Comparison of ENCODE assay signal across 8 cellular contexts in the genomic region with DNA sequence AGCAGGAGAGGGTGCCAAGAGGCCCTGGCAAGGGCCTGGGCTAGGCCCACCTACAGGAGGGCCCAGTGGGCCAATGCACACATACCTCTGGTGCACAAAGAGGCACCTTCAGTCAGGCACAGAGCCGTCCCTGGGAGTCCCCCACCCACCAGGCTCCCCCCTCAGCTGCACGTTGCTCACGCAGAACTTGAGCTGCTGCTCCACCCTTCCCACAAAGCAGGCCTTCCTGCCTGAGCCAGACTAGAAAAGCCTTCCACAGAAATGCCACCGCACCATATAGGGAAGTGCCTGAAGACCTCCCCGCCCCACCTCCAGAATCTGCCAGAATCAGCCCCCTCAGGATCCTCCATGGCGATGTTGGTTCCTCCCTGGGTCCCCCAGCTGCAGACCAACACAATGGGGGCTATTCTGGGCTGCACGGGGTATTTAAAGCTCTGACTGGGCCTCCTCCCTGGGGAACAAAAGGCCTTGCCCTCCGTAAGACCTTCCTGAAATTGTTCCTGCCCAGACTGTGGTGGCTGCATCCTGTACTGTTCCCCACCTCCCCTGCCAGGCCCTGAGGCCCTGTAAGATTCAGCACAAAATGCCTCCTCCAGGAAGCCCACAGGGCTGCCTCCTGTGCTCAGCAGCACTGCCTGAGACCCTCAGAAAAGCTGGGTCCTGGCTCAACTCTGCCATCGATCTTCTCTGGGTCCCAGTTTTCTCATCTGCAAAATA. TPM values are rescaled to one million over a fixed set of nuclear protein-coding genes. Genes with fewer than 3 reads are reported as not detected.
DNase-seq lines count a peak whose midpoint lies in the region; ATAC-seq and TF ChIP-seq lines count a peak whose summit lies in the region.

No MANE protein-coding gene starts in this region.

- H4K91ac ChIP-seq in neuronal stem cell (ENCODE audit: low read depth, low read length, poor library complexity) = no peak overlapping the region

- TF ChIP-seq CTCF in endothelial cell (IDR thresholded peaks at IDR 0.05; ENCODE audit: unreplicated experiment) (no peak), vagina (IDR thresholded peaks at IDR 0.05) (no peak)

- peaks cover 85% of the 10 kb centered on the region for H3K4me1 Mint-ChIP-seq in endothelial cell (ENCODE audit: unreplicated experiment)

- intact Hi-C loops in vagina (cut with DNase I) = no loop called here

- TF ChIP-seq POLR2A in vagina (IDR thresholded peaks at IDR 0.05) = no peak

- DNase-seq in EH (ENCODE audit: low read depth) (peak; percentile 83), SKM-1 treated with dmso at 0.1 percent for 144 hours (lab: John Stamatoyannopoulos, UW; ENCODE audit: unreplicated experiment) (peak; percentile 68), endothelial cell (ENCODE audit: low spot score) (peak; percentile 66), neuronal stem cell (ENCODE audit: low spot score) (peak; percentile 47), vagina (ENCODE audit: extremely low spot score in 2 of 2) (no peak), HPDE6-E6E7 (ENCODE audit: extremely low spot score) (no peak)

- no peak overlapping the region for H2BK120ac ChIP-seq in neuronal stem cell (ENCODE audit: low read depth, low read length)

- H3K4me3 Mint-ChIP-seq in endothelial cell (ENCODE audit: unreplicated experiment) = peak overlapping the region; percentile 79

- H3K14ac ChIP-seq in neuronal stem cell (ENCODE audit: low read length) = no peak overlapping the region

- H2BK5ac ChIP-seq in neuronal stem cell (ENCODE audit: low read length) = peak overlapping the region; percentile 44

- H3K4me3 ChIP-seq in neuronal stem cell (ENCODE audit: low read length in 2 of 2) (no peak overlapping the region), vagina (no peak overlapping the region)

- peak overlapping the region; percentile 94 for H3K27ac Mint-ChIP-seq in endothelial cell (ENCODE audit: unreplicated experiment)

- no peak overlapping the region for H3K23ac ChIP-seq in neuronal stem cell (ENCODE audit: low read depth, low read length, poor library complexity)

- H3K79me1 ChIP-seq in neuronal stem cell (ENCODE audit: low read depth, low read length) = peaks cover 3% of the 10 kb centered on the region

- no CpG with 5 or more reads among the region's 9 CpGs for WGBS in neuronal stem cell (ENCODE audit: extremely low coverage in 2 of 2, insufficient read length in 2 of 2, insufficient replicate concordance in 1 of 2), 2 donors

- H2BK12ac ChIP-seq in neuronal stem cell (ENCODE audit: low read length) = no peak overlapping the region

- H3K36me3 ChIP-seq in neuronal stem cell (replicated peaks in 1 of 2; ENCODE audit: control insufficient read depth in 2 of 2, insufficient read depth in 2 of 2, low read length in 2 of 2) (no peaks in the 10 kb centered on the region), vagina (no peaks in the 10 kb centered on the region)

- H3K4ac ChIP-seq in neuronal stem cell (ENCODE audit: low read length) = no peak overlapping the region

- peak overlapping the region; percentile 34 for H2AFZ ChIP-seq in neuronal stem cell (ENCODE audit: low read length)

- no peak overlapping the region for H4K8ac ChIP-seq in neuronal stem cell (ENCODE audit: low read depth, low read length)

- ATAC-seq in HG03521 (IDR thresholded peaks at IDR 0.05; ENCODE audit: unreplicated experiment) (no peak), GM19351 (IDR thresholded peaks at IDR 0.05; ENCODE audit: unreplicated experiment) (no peak)

- H3K18ac ChIP-seq in neuronal stem cell (ENCODE audit: low read length) = peak overlapping the region; percentile 82

- H3K9ac ChIP-seq in neuronal stem cell (ENCODE audit: low read depth, low read length, poor library complexity) = no peak overlapping the region

- peaks cover 22 to 38% of the 10 kb centered on the region in 2 donors for H3K4me1 ChIP-seq in neuronal stem cell (ENCODE audit: control insufficient read depth in 2 of 2, insufficient read depth in 1 of 2, low read depth in 1 of 2, low read length in 2 of 2)
- peaks cover 100% of the 10 kb centered on the region for H3K4me1 ChIP-seq in vagina

- peak overlapping the region; percentile 43 for H2AK5ac ChIP-seq in neuronal stem cell (ENCODE audit: low read depth, low read length)

- no peaks in the 10 kb centered on the region for H3K9me3 ChIP-seq in neuronal stem cell (replicated peaks in 1 of 2; ENCODE audit: control insufficient read depth in 2 of 2, insufficient read depth in 1 of 2, low read depth in 1 of 2, low read length in 2 of 2)
- H3K9me3 ChIP-seq in vagina = no peaks in the 10 kb centered on the region

- no peak overlapping the region for H3K4me2 ChIP-seq in neuronal stem cell (ENCODE audit: insufficient read depth, low read length, poor library complexity, severe bottlenecking)

- peak overlapping the region; percentile 18 for H2BK15ac ChIP-seq in neuronal stem cell (ENCODE audit: low read length)

- H3K27me3 ChIP-seq in neuronal stem cell (ENCODE audit: control insufficient read depth in 3 of 3, insufficient read depth in 3 of 3, low read depth in 1 of 3, low read length in 3 of 3) (no peaks in the 10 kb centered on the region), vagina (no peaks in the 10 kb centered on the region)

- H3K36me3 Mint-ChIP-seq in endothelial cell (ENCODE audit: low read depth, unreplicated experiment) = peaks cover 24% of the 10 kb centered on the region

- H3K27ac ChIP-seq in neuronal stem cell (replicated peaks; ENCODE audit: low read length) (peak overlapping the region; percentile 72), vagina (peak overlapping the region; percentile 82)

- H3K9me3 Mint-ChIP-seq in endothelial cell (ENCODE audit: unreplicated experiment) = no peaks in the 10 kb centered on the region

- peaks cover 11% of the 10 kb centered on the region for H3K27me3 Mint-ChIP-seq in endothelial cell (ENCODE audit: unreplicated experiment)

RNA-seq across cellular contexts. Expression of gene HSPG2, which starts 27.2 kb away (rescaled TPM):
- 1,732 TPM for total RNA-seq in endothelial cell (ENCODE audit: unreplicated experiment)
- polyA plus RNA-seq in neuronal stem cell (2013, experiment 1 of 2) = 11.0 TPM
- polyA plus RNA-seq in neuronal stem cell (2013, experiment 2 of 2) = 10.9 TPM
- total RNA-seq in vagina = 179 TPM

Comparison
In these comparisons a context has a peak if more than half of its experiments do, and no peak if none do; other contexts are left out.
1. DNase-seq: peak in EH (single experiment), SKM-1 treated with dmso at 0.1 percent for 144 hours (single experiment), endothelial cell (single experiment) and neuronal stem cell (single experiment); none in vagina (0 of 2) and HPDE6-E6E7 (single experiment).